Comparison of ENCODE assay signal across 1 cellular context in genomic region chr16:1774456-1774795, GRCh38.
TF ChIP-seq lines count a peak whose summit lies in the region.

No MANE protein-coding gene starts in this region.

TF ChIP-seq in GM12878, 131 proteins besides CTCF, POLR2A, EP300 and RAD21:
- TF ChIP-seq POU2F2 (IDR thresholded peaks at IDR 0.05; ENCODE audit: borderline replicate concordance, low read depth, low read length) (no peak), BCL11A (IDR thresholded peaks at IDR 0.05; ENCODE audit: low read depth, low read length) (0 out of 2 replicates have a peak, but pooled peaks have one; percentile 1)
